1 cellular context compared by ENCODE assay signal in the genomic region with DNA sequence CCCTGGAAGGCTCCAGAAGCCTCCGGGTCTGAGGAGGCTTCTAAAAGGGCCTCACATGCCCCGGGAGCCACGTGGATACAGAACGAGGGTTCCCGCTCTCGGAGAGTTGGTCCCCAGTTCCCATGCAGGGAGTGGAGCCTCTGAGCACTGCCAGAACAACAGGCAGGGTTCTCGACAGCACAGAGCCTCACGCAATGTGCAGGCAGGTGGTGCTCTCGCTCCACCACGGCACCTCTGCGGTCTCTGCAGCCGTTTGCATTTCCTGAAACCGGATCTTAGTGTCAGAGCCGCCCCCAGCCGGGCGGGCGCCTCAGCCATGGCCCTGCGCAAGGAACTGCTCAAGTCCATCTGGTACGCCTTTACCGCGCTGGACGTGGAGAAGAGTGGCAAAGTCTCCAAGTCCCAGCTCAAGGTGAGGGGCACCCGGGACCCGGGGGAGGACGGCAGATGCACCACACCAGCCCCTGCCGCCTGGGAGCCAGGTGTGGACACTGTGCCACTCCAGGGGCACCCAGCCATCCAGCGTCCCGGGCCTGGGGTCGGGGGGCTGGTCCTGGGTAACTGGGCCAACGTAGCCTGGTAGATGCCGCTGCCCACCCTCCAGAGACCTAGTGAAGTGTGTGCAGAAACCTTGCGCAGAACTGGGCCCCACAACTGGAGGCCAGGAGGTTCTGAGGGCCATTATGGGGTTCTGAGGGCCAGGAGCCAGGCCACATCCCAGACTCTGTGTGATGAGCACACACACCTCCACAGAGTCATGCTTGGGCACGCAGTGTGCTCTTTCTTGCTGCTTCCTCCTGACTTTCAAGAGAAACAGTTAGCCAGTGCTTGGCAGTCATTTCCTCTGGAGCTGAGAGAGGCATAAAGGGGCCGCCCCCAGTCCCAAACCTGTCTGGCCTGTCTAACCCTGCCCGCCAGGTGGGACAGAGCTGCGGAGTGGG.
TF ChIP-seq lines count a peak whose summit lies in the region.

A gene with protein sequence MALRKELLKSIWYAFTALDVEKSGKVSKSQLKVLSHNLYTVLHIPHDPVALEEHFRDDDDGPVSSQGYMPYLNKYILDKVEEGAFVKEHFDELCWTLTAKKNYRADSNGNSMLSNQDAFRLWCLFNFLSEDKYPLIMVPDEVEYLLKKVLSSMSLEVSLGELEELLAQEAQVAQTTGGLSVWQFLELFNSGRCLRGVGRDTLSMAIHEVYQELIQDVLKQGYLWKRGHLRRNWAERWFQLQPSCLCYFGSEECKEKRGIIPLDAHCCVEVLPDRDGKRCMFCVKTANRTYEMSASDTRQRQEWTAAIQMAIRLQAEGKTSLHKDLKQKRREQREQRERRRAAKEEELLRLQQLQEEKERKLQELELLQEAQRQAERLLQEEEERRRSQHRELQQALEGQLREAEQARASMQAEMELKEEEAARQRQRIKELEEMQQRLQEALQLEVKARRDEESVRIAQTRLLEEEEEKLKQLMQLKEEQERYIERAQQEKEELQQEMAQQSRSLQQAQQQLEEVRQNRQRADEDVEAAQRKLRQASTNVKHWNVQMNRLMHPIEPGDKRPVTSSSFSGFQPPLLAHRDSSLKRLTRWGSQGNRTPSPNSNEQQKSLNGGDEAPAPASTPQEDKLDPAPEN (plus strand): TSS at position 278 of the 941 bp plus-strand sequence. CDS start 39 bp downstream, at position 317.

TF ChIP-seq in H1, 55 proteins besides CTCF, POLR2A, EP300 and RAD21 (continues in another document):
- TF ChIP-seq, protein P1, sequence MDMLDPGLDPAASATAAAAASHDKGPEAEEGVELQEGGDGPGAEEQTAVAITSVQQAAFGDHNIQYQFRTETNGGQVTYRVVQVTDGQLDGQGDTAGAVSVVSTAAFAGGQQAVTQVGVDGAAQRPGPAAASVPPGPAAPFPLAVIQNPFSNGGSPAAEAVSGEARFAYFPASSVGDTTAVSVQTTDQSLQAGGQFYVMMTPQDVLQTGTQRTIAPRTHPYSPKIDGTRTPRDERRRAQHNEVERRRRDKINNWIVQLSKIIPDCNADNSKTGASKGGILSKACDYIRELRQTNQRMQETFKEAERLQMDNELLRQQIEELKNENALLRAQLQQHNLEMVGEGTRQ (IDR thresholded peaks at IDR 0.05; ENCODE audit: low read length): no peak
- TF ChIP-seq CBX8 (IDR thresholded peaks at IDR 0.05; ENCODE audit: borderline replicate concordance, low read depth, low read length): no peak
- no peak for TF ChIP-seq RFX5 (IDR thresholded peaks at IDR 0.05; ENCODE audit: borderline replicate concordance, low read depth, low read length)
- TF ChIP-seq HDAC2 (IDR thresholded peaks at IDR 0.05; ENCODE audit: borderline replicate concordance in 1 of 2, low read depth in 2 of 2, low read length in 2 of 2): peak in 1 of 2 experiments; percentile 46; a peak in 1 of 4 replicates
- TF ChIP-seq NRF1 (IDR thresholded peaks at IDR 0.05; ENCODE audit: low read depth, low read length): no peak; the same call in 1 of the 2 replicates
- TF ChIP-seq POU5F1 (IDR thresholded peaks at IDR 0.05; ENCODE audit: low read depth, low read length): no peak
- TF ChIP-seq SP2 (IDR thresholded peaks at IDR 0.05; ENCODE audit: low read length): no peak
- no peak for TF ChIP-seq JUND (IDR thresholded peaks at IDR 0.05; ENCODE audit: low read length)
- 0 out of 2 replicates have a peak, but pooled peaks have one; percentile 36 for TF ChIP-seq TAF1 (IDR thresholded peaks at IDR 0.05; ENCODE audit: low read depth, low read length)
- no peak for TF ChIP-seq CHD1 (IDR thresholded peaks at IDR 0.05; ENCODE audit: low read depth, low read length)
- TF ChIP-seq CHD2 (IDR thresholded peaks at IDR 0.05; ENCODE audit: low read length): no peak; the same call in 1 of the 2 replicates
- TF ChIP-seq EZH2 (IDR thresholded peaks at IDR 0.05; ENCODE audit: low read depth, low read length, severe bottlenecking): no peak
- TF ChIP-seq BCL11A (IDR thresholded peaks at IDR 0.05; ENCODE audit: low read depth in 2 of 2, low read length in 2 of 2): no peak
- TF ChIP-seq SAP30 (IDR thresholded peaks at IDR 0.05; ENCODE audit: insufficient read depth, insufficient replicate concordance, low read length): no peak
- no peak for TF ChIP-seq TBP (IDR thresholded peaks at IDR 0.05; ENCODE audit: low read depth, low read length)
- no peak for TF ChIP-seq FOSL1 (IDR thresholded peaks at IDR 0.05; ENCODE audit: insufficient read depth, low read depth, low read length)
- TF ChIP-seq SIX5 (IDR thresholded peaks at IDR 0.05; ENCODE audit: low read depth, low read length): peak; percentile 27; the same call in 1 of the 2 replicates
- TF ChIP-seq, protein P2, sequence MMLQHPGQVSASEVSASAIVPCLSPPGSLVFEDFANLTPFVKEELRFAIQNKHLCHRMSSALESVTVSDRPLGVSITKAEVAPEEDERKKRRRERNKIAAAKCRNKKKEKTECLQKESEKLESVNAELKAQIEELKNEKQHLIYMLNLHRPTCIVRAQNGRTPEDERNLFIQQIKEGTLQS (IDR thresholded peaks at IDR 0.05; ENCODE audit: insufficient read depth, low read depth, low read length): no peak
- TF ChIP-seq SIN3A (conservative IDR thresholded peaks at IDR 0.05 in 1 of 2, IDR thresholded peaks at IDR 0.05 in 1 of 2; ENCODE audit: low read depth in 1 of 2, low read length in 2 of 2): peak; percentile 55 to 59; a peak in 1 of 4 replicates
- TF ChIP-seq CBX5 (IDR thresholded peaks at IDR 0.05; ENCODE audit: low read depth, low read length): no peak
- TF ChIP-seq TAF7 (optimal IDR thresholded peaks at IDR 0.05; ENCODE audit: borderline replicate concordance, low read depth, low read length): no peak
- 0 out of 2 replicates have a peak, but pooled peaks have one; percentile 11 for TF ChIP-seq KDM1A (IDR thresholded peaks at IDR 0.05; ENCODE audit: borderline replicate concordance, low read length)
- no peak; the same call in 1 of the 2 replicates for TF ChIP-seq GTF2F1 (IDR thresholded peaks at IDR 0.05; ENCODE audit: borderline replicate concordance, low read depth, low read length)
- no peak for TF ChIP-seq RBBP5 (IDR thresholded peaks at IDR 0.05; ENCODE audit: borderline replicate concordance, low read depth, low read length)
- no peak for TF ChIP-seq SIRT6 (IDR thresholded peaks at IDR 0.05; ENCODE audit: low read length)
- TF ChIP-seq EGR1 (IDR thresholded peaks at IDR 0.05; ENCODE audit: borderline replicate concordance, low read depth, low read length): peak; percentile 71; the same call in 1 of the 2 replicates
- no peak for TF ChIP-seq BACH1 (IDR thresholded peaks at IDR 0.05; ENCODE audit: low read length)
- TF ChIP-seq YY1 (IDR thresholded peaks at IDR 0.05; ENCODE audit: low read depth, low read length): peak; percentile 70; the same call in 1 of the 2 replicates
- TF ChIP-seq JUN (IDR thresholded peaks at IDR 0.05; ENCODE audit: low read depth, low read length): no peak
- TF ChIP-seq, protein P3, sequence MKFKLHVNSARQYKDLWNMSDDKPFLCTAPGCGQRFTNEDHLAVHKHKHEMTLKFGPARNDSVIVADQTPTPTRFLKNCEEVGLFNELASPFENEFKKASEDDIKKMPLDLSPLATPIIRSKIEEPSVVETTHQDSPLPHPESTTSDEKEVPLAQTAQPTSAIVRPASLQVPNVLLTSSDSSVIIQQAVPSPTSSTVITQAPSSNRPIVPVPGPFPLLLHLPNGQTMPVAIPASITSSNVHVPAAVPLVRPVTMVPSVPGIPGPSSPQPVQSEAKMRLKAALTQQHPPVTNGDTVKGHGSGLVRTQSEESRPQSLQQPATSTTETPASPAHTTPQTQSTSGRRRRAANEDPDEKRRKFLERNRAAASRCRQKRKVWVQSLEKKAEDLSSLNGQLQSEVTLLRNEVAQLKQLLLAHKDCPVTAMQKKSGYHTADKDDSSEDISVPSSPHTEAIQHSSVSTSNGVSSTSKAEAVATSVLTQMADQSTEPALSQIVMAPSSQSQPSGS (IDR thresholded peaks at IDR 0.05; ENCODE audit: low read length): 0 out of 2 replicates have a peak, but pooled peaks have one; percentile 21
- peak; percentile 45; the same call in 1 of the 2 replicates for TF ChIP-seq TEAD4 (IDR thresholded peaks at IDR 0.05; ENCODE audit: low read depth, low read length)
- no peak for TF ChIP-seq PHF8 (conservative IDR thresholded peaks at IDR 0.05; ENCODE audit: low read depth, low read length)
- TF ChIP-seq BRCA1 (IDR thresholded peaks at IDR 0.05; ENCODE audit: low read depth, low read length): no peak
- peak; percentile 63 for TF ChIP-seq CREB1 (IDR thresholded peaks at IDR 0.05)
- TF ChIP-seq KDM5A (IDR thresholded peaks at IDR 0.05; ENCODE audit: low read length): no peak
- 0 out of 2 replicates have a peak, but pooled peaks have one; percentile 10 for TF ChIP-seq TCF12 (IDR thresholded peaks at IDR 0.05; ENCODE audit: low read depth, low read length)
- TF ChIP-seq RNF2 (IDR thresholded peaks at IDR 0.05; ENCODE audit: borderline replicate concordance, low read depth, low read length, missing control alignments, poor library complexity, severe bottlenecking): no peak
- TF ChIP-seq, protein P4, sequence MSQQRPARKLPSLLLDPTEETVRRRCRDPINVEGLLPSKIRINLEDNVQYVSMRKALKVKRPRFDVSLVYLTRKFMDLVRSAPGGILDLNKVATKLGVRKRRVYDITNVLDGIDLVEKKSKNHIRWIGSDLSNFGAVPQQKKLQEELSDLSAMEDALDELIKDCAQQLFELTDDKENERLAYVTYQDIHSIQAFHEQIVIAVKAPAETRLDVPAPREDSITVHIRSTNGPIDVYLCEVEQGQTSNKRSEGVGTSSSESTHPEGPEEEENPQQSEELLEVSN (IDR thresholded peaks at IDR 0.05): peak; percentile 99
- TF ChIP-seq SRF (IDR thresholded peaks at IDR 0.05; ENCODE audit: low read depth, low read length): peak; percentile 30; the same call in 1 of the 2 replicates
- TF ChIP-seq RXRA (IDR thresholded peaks at IDR 0.05; ENCODE audit: insufficient read depth, low read depth, low read length): 0 out of 2 replicates have a peak, but pooled peaks have one; percentile 43
- TF ChIP-seq KDM4A (IDR thresholded peaks at IDR 0.05; ENCODE audit: low read depth, low read length, severe bottlenecking): peak; percentile 31
- TF ChIP-seq MAFK (IDR thresholded peaks at IDR 0.05; ENCODE audit: low read depth, low read length): no peak
- TF ChIP-seq SUZ12 (IDR thresholded peaks at IDR 0.05; ENCODE audit: low read length): no peak
- TF ChIP-seq ASH2L (IDR thresholded peaks at IDR 0.05; ENCODE audit: low read length): peak; percentile 19
- peak; percentile 38; the same call in 1 of the 2 replicates for TF ChIP-seq SP1 (IDR thresholded peaks at IDR 0.05; ENCODE audit: low read depth, low read length)
- TF ChIP-seq, protein P5, sequence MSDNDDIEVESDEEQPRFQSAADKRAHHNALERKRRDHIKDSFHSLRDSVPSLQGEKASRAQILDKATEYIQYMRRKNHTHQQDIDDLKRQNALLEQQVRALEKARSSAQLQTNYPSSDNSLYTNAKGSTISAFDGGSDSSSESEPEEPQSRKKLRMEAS (IDR thresholded peaks at IDR 0.05): peak; percentile 97
- TF ChIP-seq POLR2AphosphoS5 (IDR thresholded peaks at IDR 0.05; ENCODE audit: low read depth, low read length): no peak; the same call in 1 of the 2 replicates
